In the genomic region with DNA sequence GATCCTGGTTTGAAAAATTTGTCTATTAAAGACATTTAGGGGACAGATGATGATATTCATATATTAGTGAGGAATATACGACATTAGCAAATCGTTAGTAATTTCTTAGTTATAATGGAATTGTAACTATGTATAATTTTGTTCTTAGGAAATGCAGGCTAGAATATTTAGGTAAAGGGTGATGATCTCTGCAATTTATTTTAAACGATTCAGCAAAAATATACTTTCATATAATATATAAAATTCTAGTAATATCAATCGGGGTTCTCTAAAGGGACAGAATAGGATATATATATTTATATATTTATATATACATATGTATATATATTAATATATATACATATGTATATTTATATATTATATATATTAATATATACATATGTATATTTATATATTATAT, we compare ENCODE assay signal across 20 cellular contexts.
A peak's percentile ranks its signal among the peaks of the same experiment; 100 is the strongest.
DNase-seq lines count a peak whose midpoint lies in the region; ATAC-seq and FAIRE-seq lines count a peak whose summit lies in the region.
"Had no signal": no experiment of that assay in that cellular context is flagged by ENCODE, and none has a peak within 500 bp of the region (broad histone marks: within the 10 kb centered on the region; RNA-seq: fewer than 3 reads in every experiment).

No MANE protein-coding gene starts in this region.

- H4K91ac ChIP-seq in trophoblast cell (ENCODE audit: low read depth, low read length), result no peak overlapping the region

- H3K36me3 ChIP-seq in small intestine (ENCODE audit: control insufficient read depth in 2 of 2, insufficient read depth in 2 of 2, low read length in 2 of 2), result no peaks in the 10 kb centered on the region
- no peaks in the 10 kb centered on the region for H3K36me3 ChIP-seq in trophoblast cell (ENCODE audit: control insufficient read depth in 1 of 2, insufficient read depth in 2 of 2, low read length in 2 of 2)
- H3K36me3 ChIP-seq: BE2C had no signal

- no peak overlapping the region for H4K12ac ChIP-seq in trophoblast cell (ENCODE audit: low read depth, low read length)

- H3K4ac ChIP-seq in trophoblast cell (ENCODE audit: low read depth, low read length), result no peak overlapping the region

- H2AK5ac ChIP-seq in trophoblast cell (ENCODE audit: low read length), result no peak overlapping the region

- no peak overlapping the region for H2BK12ac ChIP-seq in trophoblast cell (ENCODE audit: low read length)

- H3K4me3 ChIP-seq in small intestine (ENCODE audit: low read depth in 1 of 2, low read length in 2 of 2) (no peak overlapping the region), trophoblast cell (ENCODE audit: low read depth, low read length) (no peak overlapping the region)

- no peak overlapping the region for H2BK120ac ChIP-seq in trophoblast cell (ENCODE audit: insufficient read depth, low read length, poor library complexity)

- H3K79me2 ChIP-seq in trophoblast cell (ENCODE audit: control insufficient read depth, insufficient read depth, low read length, poor library complexity), result no peaks in the 10 kb centered on the region

- no peak overlapping the region for H3K4me2 ChIP-seq in trophoblast cell (ENCODE audit: low read length)

- H3K27ac ChIP-seq in small intestine (ENCODE audit: low read depth in 1 of 2, low read length in 1 of 2), result no peak overlapping the region
- H3K27ac ChIP-seq in trophoblast cell (ENCODE audit: low read depth, low read length), result no peak overlapping the region

- no peak overlapping the region for H3K14ac ChIP-seq in trophoblast cell (ENCODE audit: low read length)

- H3K23ac ChIP-seq in trophoblast cell (ENCODE audit: low read length), result no peak overlapping the region

- WGBS in small intestine, 3 donors, result 94 to 97% (median 94%) methylated on average over 4 of the region's 4 CpGs
- WGBS in trophoblast cell (ENCODE audit: extremely low coverage, insufficient coverage, insufficient read length), result no CpG with 5 or more reads among the region's 4 CpGs

- no peak for DNase-seq in RCC 7860 (ENCODE audit: low spot score)
- DNase-seq in small intestine, result no peak
- DNase-seq in trophoblast cell, result no peak
- no peak for DNase-seq in SIG-M5 (lab: John Stamatoyannopoulos, UW)
- DNase-seq: ACHN; BE2C; C1 segment of cervical spinal cord; CD4-positive, CD25-positive, alpha-beta regulatory T cell; CD8-positive, alpha-beta memory T cell; COR-L47; DMS 273 treated with DMSO at 0.1 percent for 48 hours; GDM1; H9; KBM-7 had no signal

- H3K27me3 ChIP-seq in small intestine (ENCODE audit: control insufficient read depth in 2 of 2, insufficient read depth in 2 of 2, low read length in 2 of 2) (no peaks in the 10 kb centered on the region), trophoblast cell (ENCODE audit: insufficient read depth, low read length) (no peaks in the 10 kb centered on the region)
- H3K27me3 ChIP-seq: BE2C had no signal

- FAIRE-seq in G401.6 (lab: Jason Lieb, UNC), result peak; percentile 90
- peak; percentile 68 for FAIRE-seq in RCC 7860 (lab: Jason Lieb, UNC)
- peak; percentile 70 for FAIRE-seq in colon (lab: Jason Lieb, UNC)
- peak; percentile 80 for FAIRE-seq in small intestine (lab: Jason Lieb, UNC)
- FAIRE-seq: GM12892, GM18507, H1 had no signal

- H4K8ac ChIP-seq in trophoblast cell (ENCODE audit: low read depth, low read length), result no peak overlapping the region

- H3K79me1 ChIP-seq in trophoblast cell (ENCODE audit: low read length), result no peaks in the 10 kb centered on the region

- ATAC-seq in GM18909 (IDR thresholded peaks at IDR 0.05; ENCODE audit: poor library complexity, unreplicated experiment), result no peak

- no peak overlapping the region for H3K18ac ChIP-seq in trophoblast cell (ENCODE audit: low read length)

- H2BK5ac ChIP-seq in trophoblast cell (ENCODE audit: low read depth, low read length, poor library complexity), result no peak overlapping the region

- no peak overlapping the region for H2AFZ ChIP-seq in trophoblast cell (ENCODE audit: insufficient read depth, low read length, poor library complexity)

- no peak overlapping the region for H3K9ac ChIP-seq in trophoblast cell (ENCODE audit: low read length)

- H3K4me1 ChIP-seq in small intestine (ENCODE audit: control insufficient read depth in 2 of 2, insufficient read depth in 1 of 2, low read depth in 1 of 2, low read length in 1 of 2) (no peaks in the 10 kb centered on the region), trophoblast cell (ENCODE audit: control insufficient read depth in 1 of 2, insufficient read depth in 2 of 2, low read length in 2 of 2) (no peaks in the 10 kb centered on the region)
- H3K4me1 ChIP-seq: BE2C had no signal

- no peaks in the 10 kb centered on the region for H3K9me3 ChIP-seq in small intestine (ENCODE audit: control insufficient read depth, low read depth)
- H3K9me3 ChIP-seq in trophoblast cell (ENCODE audit: insufficient read depth, low read depth, low read length), result no peaks in the 10 kb centered on the region
- H3K9me3 ChIP-seq: BE2C had no signal
